In genomic region chr19:45251452-45252354, GRCh38 we compare ENCODE assay signal across 8 cellular contexts. TPM values are rescaled to one million over a fixed set of nuclear protein-coding genes. Genes with fewer than 3 reads are reported as not detected.
DNase-seq lines count a peak whose midpoint lies in the region; ATAC-seq and TF ChIP-seq lines count a peak whose summit lies in the region.

No MANE protein-coding gene starts in this region.

- H3K9ac ChIP-seq in OCI-LY1 (ENCODE audit: low read length) (peak overlapping the region; percentile 86), colonic mucosa (ENCODE audit: low read depth in 2 of 2, low read length in 2 of 2) (peak overlapping the region; percentile 63 to 78), mesenchymal stem cell (ENCODE audit: low read length) (peak overlapping the region; percentile 90)

- peak overlapping the region; percentile 32 for H2AK5ac ChIP-seq in mesenchymal stem cell (ENCODE audit: low read length, severe bottlenecking)

- H3K4me1 ChIP-seq in DOHH2 (ENCODE audit: control insufficient read depth, low read length) = peaks cover 25% of the 10 kb centered on the region
- H3K4me1 ChIP-seq in OCI-LY1 (ENCODE audit: insufficient read depth, low read length, severe bottlenecking) = peaks cover 40% of the 10 kb centered on the region
- peaks cover 3% of the 10 kb centered on the region for H3K4me1 ChIP-seq in colonic mucosa
- peaks cover 37% of the 10 kb centered on the region for H3K4me1 ChIP-seq in mesenchymal stem cell (ENCODE audit: control insufficient read depth, insufficient read depth, low read depth, low read length)
- no peaks in the 10 kb centered on the region for H3K4me1 ChIP-seq in urinary bladder (ENCODE audit: insufficient read depth)

- no peaks in the 10 kb centered on the region for H3K36me3 ChIP-seq in DOHH2 (ENCODE audit: control insufficient read depth, low read length)
- no peaks in the 10 kb centered on the region for H3K36me3 ChIP-seq in OCI-LY1 (ENCODE audit: insufficient read depth, low read length)
- no peaks in the 10 kb centered on the region for H3K36me3 ChIP-seq in colonic mucosa
- peaks cover 9 to 22% of the 10 kb centered on the region in 2 experiments for H3K36me3 ChIP-seq in mesenchymal stem cell (ENCODE audit: control insufficient read depth in 1 of 2, insufficient read depth in 2 of 2, low read depth in 1 of 2, low read length in 2 of 2)
- no peaks in the 10 kb centered on the region for H3K36me3 ChIP-seq in urinary bladder (ENCODE audit: insufficient read depth)

- H3K9me2 ChIP-seq in DOHH2 (replicated peaks; ENCODE audit: control insufficient read depth, low read length) (no peaks in the 10 kb centered on the region), OCI-LY1 (ENCODE audit: low read depth, low read length) (no peaks in the 10 kb centered on the region)

- H4K8ac ChIP-seq in mesenchymal stem cell (ENCODE audit: low read length) = peak overlapping the region; percentile 38

- ATAC-seq in omental fat pad (ENCODE audit: low FRiP score) = no peak

- H3K14ac ChIP-seq in mesenchymal stem cell (ENCODE audit: low read length in 2 of 2) = peak overlapping the region; percentile 87 to 96

- H3K27me3 ChIP-seq in DOHH2 (ENCODE audit: control insufficient read depth, low read length) = peaks cover 11% of the 10 kb centered on the region
- H3K27me3 ChIP-seq in OCI-LY1 (ENCODE audit: insufficient read depth, low read length) = no peaks in the 10 kb centered on the region
- no peaks in the 10 kb centered on the region for H3K27me3 ChIP-seq in colonic mucosa
- peaks cover 0 to 4% of the 10 kb centered on the region in 2 experiments for H3K27me3 ChIP-seq in mesenchymal stem cell (ENCODE audit: control insufficient read depth in 1 of 2, insufficient read depth in 1 of 2, low read length in 2 of 2)

- H3K4ac ChIP-seq in mesenchymal stem cell (ENCODE audit: low read depth in 1 of 2, low read length in 2 of 2) = peak overlapping the region; percentile 53 to 97

- peak overlapping the region; percentile 45 to 89 for H3K18ac ChIP-seq in mesenchymal stem cell (ENCODE audit: low read depth in 1 of 2, low read length in 2 of 2)

- H2BK12ac ChIP-seq in mesenchymal stem cell (ENCODE audit: low read length in 2 of 2) = peak overlapping the region in 1 of 2 experiments; percentile 27

- DNase-seq in colonic mucosa (no peak), mesenchymal stem cell (peak; percentile 41), omental fat pad (ENCODE audit: low spot score) (no peak), NOMO-1 treated with DMSO at 0.1 percent for 48 hours (lab: John Stamatoyannopoulos, UW; ENCODE audit: unreplicated experiment) (no peak), T-helper 9 cell (no peak)

- intact Hi-C loops in colonic mucosa (cut with DNase I) = no loop called here

- 2% methylated on average over 52 of the region's 57 CpGs for WGBS in mesenchymal stem cell
- WGBS in urinary bladder = 1% methylated on average over 55 of the region's 57 CpGs

- H2BK120ac ChIP-seq in mesenchymal stem cell (ENCODE audit: low read depth, low read length) = peak overlapping the region; percentile 88

- TF ChIP-seq CTCF in DOHH2 (IDR thresholded peaks at IDR 0.05; ENCODE audit: low read depth, low read length, poor library complexity, severe bottlenecking) (peak; percentile 12), OCI-LY1 (IDR thresholded peaks at IDR 0.05; ENCODE audit: low read length) (peak; percentile 6; the same call in 1 of the 2 replicates), colonic mucosa (IDR thresholded peaks at IDR 0.05) (no peak), omental fat pad (IDR thresholded peaks at IDR 0.05) (no peak)

- peak overlapping the region in 1 of 2 experiments; percentile 81 for H3K23ac ChIP-seq in mesenchymal stem cell (ENCODE audit: low read length in 2 of 2)

- H4K20me1 ChIP-seq in DOHH2 (ENCODE audit: control insufficient read depth, insufficient read depth, low read depth, low read length) (no peaks in the 10 kb centered on the region), OCI-LY1 (ENCODE audit: insufficient read depth, low read length) (no peaks in the 10 kb centered on the region)

- H3K79me2 ChIP-seq in DOHH2 (ENCODE audit: control insufficient read depth, low read length) (peaks cover 10% of the 10 kb centered on the region; the same call in 1 of the 2 replicates), OCI-LY1 (ENCODE audit: insufficient read depth, low read length) (no peaks in the 10 kb centered on the region)

- H4K91ac ChIP-seq in mesenchymal stem cell (ENCODE audit: low read length) = no peak overlapping the region

- H2BK5ac ChIP-seq in mesenchymal stem cell (ENCODE audit: low read depth, low read length, poor library complexity, severe bottlenecking) = peak overlapping the region; percentile 58

- H3F3A ChIP-seq in DOHH2 (ENCODE audit: control insufficient read depth, insufficient read depth) = 0 out of 2 replicates have a peak, but pooled peaks cover 3% of the 10 kb centered on the region
- H3F3A ChIP-seq in OCI-LY1 (ENCODE audit: insufficient read depth, low read length) = no peaks in the 10 kb centered on the region

- H3K4me3 ChIP-seq in DOHH2 (ENCODE audit: low read length) (peak overlapping the region; percentile 93), OCI-LY1 (ENCODE audit: low read depth, low read length, poor library complexity, severe bottlenecking) (peak overlapping the region; percentile 89), colonic mucosa (peak overlapping the region; percentile 81), mesenchymal stem cell (ENCODE audit: insufficient read depth in 1 of 2, low read depth in 1 of 2, low read length in 2 of 2) (peak overlapping the region; percentile 82 to 88), urinary bladder (ENCODE audit: low read depth, low read length) (peak overlapping the region; percentile 99)

- H3K27ac ChIP-seq in DOHH2 (ENCODE audit: low read depth, low read length) = no peak overlapping the region
- H3K27ac ChIP-seq in OCI-LY1 (ENCODE audit: low read depth, low read length, poor library complexity, severe bottlenecking) = no peak overlapping the region
- no peak overlapping the region for H3K27ac ChIP-seq in colonic mucosa
- H3K27ac ChIP-seq in mesenchymal stem cell (ENCODE audit: low read length, poor library complexity, severe bottlenecking) = peak overlapping the region; percentile 53
- no peak overlapping the region for H3K27ac ChIP-seq in urinary bladder (ENCODE audit: low read depth)

- H3K79me1 ChIP-seq in mesenchymal stem cell (replicated peaks; ENCODE audit: low read length, poor library complexity, severe bottlenecking) = peaks cover 22% of the 10 kb centered on the region

- H2AFZ ChIP-seq in OCI-LY1 (ENCODE audit: low read length) = no peak overlapping the region
- H2AFZ ChIP-seq in mesenchymal stem cell (ENCODE audit: low read depth, low read length) = no peak overlapping the region

- H3K9me3 ChIP-seq in DOHH2 (ENCODE audit: control insufficient read depth, insufficient read depth, low read length) (no peaks in the 10 kb centered on the region), OCI-LY1 (ENCODE audit: low read length) (no peaks in the 10 kb centered on the region), colonic mucosa (no peaks in the 10 kb centered on the region), mesenchymal stem cell (ENCODE audit: control insufficient read depth, low read length) (no peaks in the 10 kb centered on the region)

- H2BK15ac ChIP-seq in mesenchymal stem cell (ENCODE audit: low read depth, poor library complexity, severe bottlenecking) = no peak overlapping the region

- H3K4me2 ChIP-seq in DOHH2 (ENCODE audit: low read length) (peak overlapping the region; percentile 86), OCI-LY1 (ENCODE audit: low read length) (peak overlapping the region; percentile 99), mesenchymal stem cell (ENCODE audit: low read length, poor library complexity, severe bottlenecking) (peak overlapping the region; percentile 91)

RNA-seq across cellular contexts. Expression of gene MARK4, which starts 0.6 kb away (rescaled TPM):
- 10 to 100 TPM; 12.7 to 28.6 TPM for total RNA-seq in colonic mucosa
- 36.1 TPM for polyA plus RNA-seq in mesenchymal stem cell (2013, experiment 1 of 2)
- polyA plus RNA-seq in mesenchymal stem cell (2013, experiment 2 of 2) = 35.6 TPM
- 14.8 TPM for total RNA-seq in urinary bladder
- polyA plus RNA-seq in urinary bladder = 34.4 TPM
- 10 to 100 TPM; 10.6 to 14.8 (median 12.0) TPM for total RNA-seq in omental fat pad

RNA-seq across cellular contexts. Expression of gene EXOC3L2, which starts 6.5 kb away (rescaled TPM):
- total RNA-seq in colonic mucosa = 1 to 10 TPM; 1.4 to 1.6 TPM
- 0.52 TPM for polyA plus RNA-seq in mesenchymal stem cell (2013, experiment 1 of 2)
- polyA plus RNA-seq in mesenchymal stem cell (2013, experiment 2 of 2) = 0.47 TPM
- 3.4 TPM for total RNA-seq in urinary bladder
- polyA plus RNA-seq in urinary bladder = 6.9 TPM
- 1 to 10 TPM; 1.4 to 4.1 (median 2.7) TPM for total RNA-seq in omental fat pad

Comparison
In these comparisons a context has a peak if more than half of its experiments do, and no peak if none do; other contexts are left out.
1. CTCF ChIP-seq: peak in DOHH2 (single experiment) and OCI-LY1 (single experiment); none in colonic mucosa (single experiment) and omental fat pad (0 of 3).
2. Peak in every context shown above with its lines, with median percentiles within 50 percentile points of each other: H3K4me2 ChIP-seq, H3K4me3 ChIP-seq and H3K9ac ChIP-seq.